Comparison of ENCODE assay signal across 17 cellular contexts in the genomic region with DNA sequence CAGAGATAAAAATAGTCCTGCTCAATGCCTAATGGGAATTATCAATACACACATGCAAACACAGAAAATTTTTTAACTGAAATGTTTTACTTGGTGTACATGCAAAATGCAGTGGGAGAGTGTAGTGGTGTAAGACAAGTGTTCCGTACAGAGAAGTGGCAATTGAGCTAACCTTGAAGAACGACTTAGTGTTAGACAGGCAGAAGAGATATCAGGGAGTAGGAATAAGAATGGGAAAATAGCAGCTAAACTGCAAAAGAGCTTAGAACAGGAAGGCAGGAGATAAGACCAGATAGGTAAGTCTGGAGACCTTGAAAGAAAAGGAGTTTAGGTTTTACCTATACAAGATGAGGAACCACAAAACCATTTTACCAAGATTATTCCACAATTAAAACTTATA. TPM values are rescaled to one million over a fixed set of nuclear protein-coding genes. Genes with fewer than 3 reads are reported as not detected.
A peak's percentile ranks its signal among the peaks of the same experiment; 100 is the strongest.
DNase-seq lines count a peak whose midpoint lies in the region; ATAC-seq and TF ChIP-seq lines count a peak whose summit lies in the region.
"Had no signal": no experiment of that assay in that cellular context is flagged by ENCODE, and none has a peak within 500 bp of the region (broad histone marks: within the 10 kb centered on the region; RNA-seq: fewer than 3 reads in every experiment).

No MANE protein-coding gene starts in this region.

- CTCF ChIA-PET in CD4-positive, alpha-beta T cell (lab: Charles Lee) = no interaction called here
- CTCF ChIA-PET in Calu3 (lab: Charles Lee) = interaction anchor here (0.6 kb wide), 1 partner anchor 160 kb away, joined by 3 read pairs; no protein-coding TSS in a partner anchor

- peak overlapping the region; percentile 4 for H3K27ac Mint-ChIP-seq in CD4-positive, alpha-beta T cell
- peak overlapping the region; percentile 0 for H3K27ac Mint-ChIP-seq in Calu3 (ENCODE audit: unreplicated experiment)
- peak overlapping the region; percentile 72 for H3K27ac Mint-ChIP-seq in T-helper 17 cell
- H3K27ac Mint-ChIP-seq in naive B cell = peak overlapping the region in 5 of 6 donors; percentile 13 to 90 (median 47)

- no peaks in the 10 kb centered on the region for H3K27me3 ChIP-seq in CD4-positive, alpha-beta T cell (ENCODE audit: control insufficient read depth, insufficient read depth, low read length)
- H3K27me3 ChIP-seq: BE2C, Peyer's patch had no signal

- BruUV-seq in Calu3 (replicated peaks; lab: Mats Ljungman, UMichigan) = no TSS peak

- H3K4me1 Mint-ChIP-seq in CD4-positive, alpha-beta T cell (ENCODE audit: low read depth) = peaks cover 84% of the 10 kb centered on the region
- H3K4me1 Mint-ChIP-seq in Calu3 (ENCODE audit: low read depth, unreplicated experiment) (peaks cover 37% of the 10 kb centered on the region), T-helper 17 cell (peaks cover 48% of the 10 kb centered on the region), naive B cell (peaks cover 47 to 83% (median 58%) of the 10 kb centered on the region in 3 donors)

- TF ChIP-seq CTCF in CD4-positive, alpha-beta T cell (IDR thresholded peaks at IDR 0.05) = no peak
- no peak for TF ChIP-seq CTCF in Calu3 (IDR thresholded peaks at IDR 0.05; ENCODE audit: unreplicated experiment)

- H3K9me3 ChIP-seq in CD4-positive, alpha-beta T cell (ENCODE audit: control insufficient read depth, low read length) = no peaks in the 10 kb centered on the region
- H3K9me3 ChIP-seq in T-helper 17 cell (ENCODE audit: control insufficient read depth, low read length, poor library complexity, severe bottlenecking) = no peaks in the 10 kb centered on the region
- H3K9me3 ChIP-seq: BE2C, Peyer's patch had no signal

- POLR2A ChIA-PET in CD4-positive, alpha-beta T cell (lab: Charles Lee) = interaction anchor here (4.0 kb wide), 1 partner anchor 9 kb away, joined by 16 read pairs; a partner anchor contains a TSS

- intact Hi-C loops in CD4-positive, alpha-beta T cell (cut with DNase I, micrococcal nuclease) = no loop called here
- intact Hi-C loops in Calu3 (cut with micrococcal nuclease; ENCODE audit: unreplicated experiment) = loop anchor here (5.0 kb wide), 1 partner anchor 34 kb away; no protein-coding TSS in a partner anchor

- H3K9me3 Mint-ChIP-seq in CD4-positive, alpha-beta T cell = no peaks in the 10 kb centered on the region
- H3K9me3 Mint-ChIP-seq in Calu3 (ENCODE audit: low read depth, unreplicated experiment) (no peaks in the 10 kb centered on the region), naive B cell (no peaks in the 10 kb centered on the region)
- H3K9me3 Mint-ChIP-seq: CD4-positive, alpha-beta memory T cell; GM23338 had no signal

- ATAC-seq in CD4-positive, alpha-beta T cell (ENCODE audit: poor library complexity) = no peak
- no peak for ATAC-seq in T-helper 17 cell
- no peak for ATAC-seq in naive B cell (ENCODE audit: low read depth in 2 of 2)
- ATAC-seq: GM23338 had no signal

- peaks cover 20% of the 10 kb centered on the region for H3K36me3 Mint-ChIP-seq in CD4-positive, alpha-beta T cell (ENCODE audit: low read depth)
- H3K36me3 Mint-ChIP-seq in Calu3 (ENCODE audit: insufficient read depth, unreplicated experiment) (peaks cover 4% of the 10 kb centered on the region), T-helper 17 cell (ENCODE audit: low read depth) (peaks cover 2% of the 10 kb centered on the region), naive B cell (peaks cover 8 to 10% of the 10 kb centered on the region in 2 donors)

- no peaks in the 10 kb centered on the region for H3K27me3 Mint-ChIP-seq in CD4-positive, alpha-beta T cell
- no peaks in the 10 kb centered on the region for H3K27me3 Mint-ChIP-seq in Calu3 (ENCODE audit: unreplicated experiment)
- no peaks in the 10 kb centered on the region for H3K27me3 Mint-ChIP-seq in T-helper 17 cell
- no peaks in the 10 kb centered on the region for H3K27me3 Mint-ChIP-seq in naive B cell
- H3K27me3 Mint-ChIP-seq: CD4-positive, alpha-beta memory T cell had no signal

- no peak for DNase-seq in CD4-positive, alpha-beta T cell
- no peak for DNase-seq in Calu3
- no peak for DNase-seq in T-helper 17 cell
- no peak for DNase-seq in naive B cell
- DNase-seq in NCI-H2227 treated with DMSO at 0.1 percent for 48 hours (lab: John Stamatoyannopoulos, UW) = no peak
- no peak for DNase-seq in substantia nigra (lab: John Stamatoyannopoulos, UW)
- DNase-seq in AML-193 (lab: John Stamatoyannopoulos, UW) = no peak
- DNase-seq: BE2C; CD4-positive, alpha-beta memory T cell; DMS79 treated with DMSO at 0.1 percent for 48 hours; MM.1S; NCI-H1092 treated with DMSO at 0.1 percent for 48 hours; NCI-H2081 treated with DMSO at 0.1 percent for 48 hours; NCI-H510A treated with DMSO at 0.1 percent for 48 hours; Peyer's patch; SHP77 had no signal

- H3K4me3 Mint-ChIP-seq in CD4-positive, alpha-beta T cell = no peak overlapping the region
- H3K4me3 Mint-ChIP-seq in Calu3 (ENCODE audit: low read depth, unreplicated experiment) (no peak overlapping the region), T-helper 17 cell (peak overlapping the region; percentile 53), naive B cell (peak overlapping the region in 2 of 8 donors; percentile 37 to 43)
- H3K4me3 Mint-ChIP-seq: GM23338 had no signal

- no peak overlapping the region for H3K27ac ChIP-seq in CD4-positive, alpha-beta T cell (ENCODE audit: low read depth, low read length)
- H3K27ac ChIP-seq in substantia nigra (ENCODE audit: low read depth, low read length, poor library complexity, severe bottlenecking) = no peak overlapping the region
- H3K27ac ChIP-seq: Peyer's patch had no signal

RNA-seq across cellular contexts. Expression of a gene that starts 9.0 kb away (rescaled TPM):
- total RNA-seq in CD4-positive, alpha-beta T cell = 10 to 100 TPM; 68.6 to 76.3 TPM
- total RNA-seq in Calu3 (2022) (40.3 and 45.3 TPM in 2 replicates), T-helper 17 cell (10 to 100 TPM; 69.5 to 82.9 TPM)
- 10 to 100 TPM in 1 of 6 donors, 1 to 10 TPM in 5; 4.6 to 15.2 (median 8.5) TPM for polyA plus RNA-seq in naive B cell (ENCODE audit: low read depth in 6 of 6)

Comparison
In these comparisons a context has a peak if more than half of its experiments do, and no peak if none do; other contexts are left out.
1. H3K27ac Mint-ChIP-seq: peak in every context shown above with its lines; median percentile 72 in T-helper 17 cell; 47 in naive B cell; 4 in CD4-positive, alpha-beta T cell; 0 in Calu3.